Comparison of ENCODE assay signal across 8 cellular contexts in the genomic region with DNA sequence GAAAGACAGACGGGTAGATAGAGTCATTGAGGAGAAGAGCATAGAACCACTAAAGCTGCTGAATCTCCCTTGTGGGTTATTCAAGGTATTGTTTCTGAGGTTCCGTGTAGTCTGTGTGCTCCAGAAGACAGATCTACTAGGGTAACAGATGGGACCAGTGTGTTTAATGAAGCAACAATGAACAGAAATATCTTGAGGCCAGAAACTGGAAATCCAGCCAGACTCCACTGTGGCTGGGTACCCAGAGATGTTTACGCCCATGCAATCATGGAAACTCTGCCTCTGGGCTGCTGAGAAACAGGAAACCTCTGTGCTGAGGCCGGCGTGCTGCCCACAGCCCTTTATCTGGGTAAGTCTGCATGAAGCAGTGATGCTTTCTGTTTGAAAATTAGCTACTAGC. TPM values are rescaled to one million over a fixed set of nuclear protein-coding genes. Genes with fewer than 3 reads are reported as not detected.
DNase-seq lines count a peak whose midpoint lies in the region; ATAC-seq and TF ChIP-seq lines count a peak whose summit lies in the region.

No MANE protein-coding gene starts in this region.

- no peaks in the 10 kb centered on the region for H3K27me3 Mint-ChIP-seq in activated CD8-positive, alpha-beta T cell treated with anti-CD3 and anti-CD28 coated beads, Interleukin-2, amount 10 ng/mL, durations not matched to agents 7 days and 5 days (ENCODE audit: low read depth)
- H3K27me3 Mint-ChIP-seq in CD14-positive monocyte (ENCODE audit: low read depth in 3 of 3) = no peaks in the 10 kb centered on the region

- H3K36me3 Mint-ChIP-seq in activated CD8-positive, alpha-beta T cell treated with anti-CD3 and anti-CD28 coated beads, Interleukin-2, amount 10 ng/mL, durations not matched to agents 7 days and 5 days (ENCODE audit: low read depth) = no peaks in the 10 kb centered on the region
- no peaks in the 10 kb centered on the region for H3K36me3 Mint-ChIP-seq in CD14-positive monocyte

- intact Hi-C loops in CD14-positive monocyte (cut with micrococcal nuclease) = loop anchor here in 1 of 2 donors (10.0 kb wide), 1 partner anchor 217 kb away; no protein-coding TSS in a partner anchor

- H3K27ac Mint-ChIP-seq in activated CD8-positive, alpha-beta T cell treated with anti-CD3 and anti-CD28 coated beads, Interleukin-2, amount 10 ng/mL, durations not matched to agents 7 days and 5 days = peak overlapping the region; percentile 86
- no peak overlapping the region for H3K27ac Mint-ChIP-seq in CD14-positive monocyte

- DNase-seq in KBM-7 (peak; percentile 30), epidermal melanocyte (ENCODE audit: insufficient read length, low spot score) (peak; percentile 89), HT-29 (ENCODE audit: low spot score) (no peak), CD14-positive monocyte (ENCODE audit: low spot score) (no peak)
- peak; percentile 86 for DNase-seq in activated CD8-positive, alpha-beta T cell treated with anti-CD3 and anti-CD28 coated beads, Interleukin-2, amount 10 ng/mL, durations not matched to agents 7 days and 5 days
- peak; percentile 13 to 38 (median 32) for DNase-seq in stimulated activated CD4-positive, alpha-beta T cell treated with anti-CD3 and anti-CD28 coated beads, TNF-alpha, amount 100 ng/mL, for 48 hours (ENCODE audit: low read depth in 3 of 3)
- no peak for DNase-seq in effector CD4-positive, alpha-beta T cell

- CTCF ChIA-PET in activated CD8-positive, alpha-beta T cell treated with anti-CD3 and anti-CD28 coated beads, Interleukin-2, amount 10 ng/mL, durations not matched to agents 7 days and 5 days (lab: Charles Lee) = interaction anchor here (1.1 to 10.6 kb wide), 10 partner anchors 8 to 259 kb away, joined by 3 to 155 read pairs (median 10); partner anchors contain the start of genes DLST and PROX2

- peaks cover 33% of the 10 kb centered on the region for H3K4me1 Mint-ChIP-seq in activated CD8-positive, alpha-beta T cell treated with anti-CD3 and anti-CD28 coated beads, Interleukin-2, amount 10 ng/mL, durations not matched to agents 7 days and 5 days (ENCODE audit: low read depth)
- H3K4me1 Mint-ChIP-seq in CD14-positive monocyte = peaks cover 24% of the 10 kb centered on the region

- in situ Hi-C loops in KBM-7 (cut with MboI; ENCODE audit: low pct_unique_long_range_greater_than_20kb, low sequenced_read_pairs) = no loop called here

- no peaks in the 10 kb centered on the region for H3K9me3 Mint-ChIP-seq in activated CD8-positive, alpha-beta T cell treated with anti-CD3 and anti-CD28 coated beads, Interleukin-2, amount 10 ng/mL, durations not matched to agents 7 days and 5 days (ENCODE audit: insufficient read depth)
- peaks cover 0 to 2% (median 0%) of the 10 kb centered on the region in 7 donors for H3K9me3 Mint-ChIP-seq in CD14-positive monocyte

- peak overlapping the region; percentile 46 for H3K4me3 Mint-ChIP-seq in activated CD8-positive, alpha-beta T cell treated with anti-CD3 and anti-CD28 coated beads, Interleukin-2, amount 10 ng/mL, durations not matched to agents 7 days and 5 days
- H3K4me3 Mint-ChIP-seq in CD14-positive monocyte = no peak overlapping the region

- POLR2A ChIA-PET in activated CD8-positive, alpha-beta T cell treated with anti-CD3 and anti-CD28 coated beads, Interleukin-2, amount 10 ng/mL, durations not matched to agents 7 days and 5 days (lab: Charles Lee) = interaction anchor here (0.7 to 2.4 kb wide), 4 partner anchors 9 to 221 kb away, joined by 3 to 41 read pairs (median 7); partner anchors contain the start of genes DLST and PROX2

- ATAC-seq in activated CD8-positive, alpha-beta T cell treated with anti-CD3 and anti-CD28 coated beads, Interleukin-2, amount 10 ng/mL, durations not matched to agents 7 days and 5 days = peak; percentile 97
- ATAC-seq in HG03565 (IDR thresholded peaks at IDR 0.05; ENCODE audit: unreplicated experiment) = no peak

- no peak for TF ChIP-seq CTCF in CD14-positive monocyte (IDR thresholded peaks at IDR 0.05)

RNA-seq across cellular contexts. Expression of gene PROX2, which starts 8.3 kb away (rescaled TPM):
- total RNA-seq in activated CD8-positive, alpha-beta T cell treated with anti-CD3 and anti-CD28 coated beads, Interleukin-2, amount 10 ng/mL, durations not matched to agents 7 days and 5 days = under 1 TPM; 0.13 to 0.44 TPM
- total RNA-seq in HT-29 (2014; rRNA removed; shearing (Covaris generic)) = not detected in 2 replicates
- polyA plus RNA-seq in CD14-positive monocyte = not detected

RNA-seq across cellular contexts. Expression of gene DLST, which starts 14.0 kb away (rescaled TPM):
- 100 to 1,000 TPM; 106 to 108 TPM for total RNA-seq in activated CD8-positive, alpha-beta T cell treated with anti-CD3 and anti-CD28 coated beads, Interleukin-2, amount 10 ng/mL, durations not matched to agents 7 days and 5 days
- 31.9 and 35.2 TPM in 2 replicates for total RNA-seq in HT-29 (2014; rRNA removed; shearing (Covaris generic))
- polyA plus RNA-seq in CD14-positive monocyte = 1 to 10 TPM; 6.7 to 7.3 TPM

RNA-seq across cellular contexts. Expression of gene RPS6KL1, which starts 55.4 kb away (rescaled TPM):
- total RNA-seq in activated CD8-positive, alpha-beta T cell treated with anti-CD3 and anti-CD28 coated beads, Interleukin-2, amount 10 ng/mL, durations not matched to agents 7 days and 5 days = 1 to 10 TPM; 4.3 to 5.2 TPM
- total RNA-seq in HT-29 (2014; rRNA removed; shearing (Covaris generic)) = 9.4 and 17.4 TPM in 2 replicates
- polyA plus RNA-seq in CD14-positive monocyte = not detected

Comparison
In these comparisons a context has a peak if more than half of its experiments do, and no peak if none do; other contexts are left out.
1. DNase-seq: peak in KBM-7 (single experiment), activated CD8-positive, alpha-beta T cell treated with anti-CD3 and anti-CD28 coated beads, Interleukin-2, amount 10 ng/mL, durations not matched to agents 7 days and 5 days (single experiment), epidermal melanocyte (single experiment) and stimulated activated CD4-positive, alpha-beta T cell treated with anti-CD3 and anti-CD28 coated beads, TNF-alpha, amount 100 ng/mL, for 48 hours (3 of 3); none in HT-29 (single experiment), CD14-positive monocyte (single experiment) and effector CD4-positive, alpha-beta T cell (single experiment).